In the genomic region with DNA sequence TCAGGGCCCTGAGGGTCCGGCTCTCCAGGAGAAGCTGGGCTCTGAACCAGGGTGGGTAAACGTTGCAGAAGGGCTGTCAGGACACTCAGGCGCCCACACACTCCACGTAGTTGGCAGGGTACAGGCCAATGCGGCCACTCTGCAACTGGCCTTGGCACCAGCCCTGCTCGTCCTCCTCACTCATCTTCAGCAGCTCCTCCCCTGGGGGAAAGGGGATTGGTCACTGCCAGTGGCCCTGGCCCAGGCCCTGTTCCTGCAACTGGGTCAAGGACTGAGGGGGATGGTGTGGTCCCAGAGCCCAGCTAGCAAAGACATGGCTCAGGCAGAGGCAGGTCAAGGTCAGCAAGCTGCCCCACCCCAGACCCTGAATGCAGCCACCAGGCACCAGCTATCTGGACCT, we compare ENCODE assay signal across 1 cellular context.
TF ChIP-seq lines count a peak whose summit lies in the region.

No MANE protein-coding gene starts in this region.

TF ChIP-seq in HepG2, 621 proteins besides CTCF, POLR2A, EP300 and RAD21 (continued from another document and continues in another):
- TF ChIP-seq, protein P1, sequence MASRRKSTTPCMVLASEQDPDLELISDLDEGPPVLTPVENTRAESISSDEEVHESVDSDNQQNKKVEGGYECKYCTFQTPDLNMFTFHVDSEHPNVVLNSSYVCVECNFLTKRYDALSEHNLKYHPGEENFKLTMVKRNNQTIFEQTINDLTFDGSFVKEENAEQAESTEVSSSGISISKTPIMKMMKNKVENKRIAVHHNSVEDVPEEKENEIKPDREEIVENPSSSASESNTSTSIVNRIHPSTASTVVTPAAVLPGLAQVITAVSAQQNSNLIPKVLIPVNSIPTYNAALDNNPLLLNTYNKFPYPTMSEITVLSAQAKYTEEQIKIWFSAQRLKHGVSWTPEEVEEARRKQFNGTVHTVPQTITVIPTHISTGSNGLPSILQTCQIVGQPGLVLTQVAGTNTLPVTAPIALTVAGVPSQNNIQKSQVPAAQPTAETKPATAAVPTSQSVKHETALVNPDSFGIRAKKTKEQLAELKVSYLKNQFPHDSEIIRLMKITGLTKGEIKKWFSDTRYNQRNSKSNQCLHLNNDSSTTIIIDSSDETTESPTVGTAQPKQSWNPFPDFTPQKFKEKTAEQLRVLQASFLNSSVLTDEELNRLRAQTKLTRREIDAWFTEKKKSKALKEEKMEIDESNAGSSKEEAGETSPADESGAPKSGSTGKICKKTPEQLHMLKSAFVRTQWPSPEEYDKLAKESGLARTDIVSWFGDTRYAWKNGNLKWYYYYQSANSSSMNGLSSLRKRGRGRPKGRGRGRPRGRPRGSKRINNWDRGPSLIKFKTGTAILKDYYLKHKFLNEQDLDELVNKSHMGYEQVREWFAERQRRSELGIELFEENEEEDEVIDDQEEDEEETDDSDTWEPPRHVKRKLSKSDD (CRISPR knock-in tag; IDR thresholded peaks at IDR 0.05; ENCODE audit: low read depth) = no peak
- TF ChIP-seq, protein P2, sequence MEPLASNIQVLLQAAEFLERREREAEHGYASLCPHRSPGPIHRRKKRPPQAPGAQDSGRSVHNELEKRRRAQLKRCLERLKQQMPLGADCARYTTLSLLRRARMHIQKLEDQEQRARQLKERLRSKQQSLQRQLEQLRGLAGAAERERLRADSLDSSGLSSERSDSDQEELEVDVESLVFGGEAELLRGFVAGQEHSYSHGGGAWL (CRISPR knock-in tag; IDR thresholded peaks at IDR 0.05) = no peak
- TF ChIP-seq ZKSCAN8 (CRISPR knock-in tag; IDR thresholded peaks at IDR 0.05; ENCODE audit: borderline replicate concordance) (no peak), ZBTB3 (CRISPR knock-in tag; IDR thresholded peaks at IDR 0.05; ENCODE audit: borderline replicate concordance, low read depth) (no peak), REL (CRISPR knock-in tag; conservative IDR thresholded peaks at IDR 0.05) (no peak), POLR2AphosphoS5 (IDR thresholded peaks at IDR 0.05; ENCODE audit: low read depth, low read length) (peak; percentile 29; the same call in 1 of the 2 replicates), ESRRA (CRISPR knock-in tag; IDR thresholded peaks at IDR 0.05; ENCODE audit: low read depth) (peak; percentile 66; the same call in 1 of the 2 replicates), MYC (CRISPR knock-in tag; IDR thresholded peaks at IDR 0.05; ENCODE audit: borderline replicate concordance) (peak; percentile 57; the same call in 1 of the 2 replicates), WIZ (CRISPR knock-in tag; IDR thresholded peaks at IDR 0.05) (no peak), ZNF776 (CRISPR knock-in tag; IDR thresholded peaks at IDR 0.05) (no peak), ZFX (CRISPR knock-in tag; IDR thresholded peaks at IDR 0.05; ENCODE audit: low read depth) (no peak), ZNF562 (CRISPR knock-in tag; IDR thresholded peaks at IDR 0.05; ENCODE audit: borderline replicate concordance) (no peak), PRPF4 (IDR thresholded peaks at IDR 0.05; ENCODE audit: low read depth, low read length, poor library complexity, severe bottlenecking) (no peak), HOXA5 (CRISPR knock-in tag; IDR thresholded peaks at IDR 0.05) (peak; percentile 26; the same call in 1 of the 2 replicates), ZNF891 (CRISPR knock-in tag; IDR thresholded peaks at IDR 0.05) (no peak), ZNF282 (IDR thresholded peaks at IDR 0.05; ENCODE audit: partially characterized antibody) (no peak), ZNF773 (CRISPR knock-in tag; IDR thresholded peaks at IDR 0.05; ENCODE audit: borderline replicate concordance) (no peak), ATM (IDR thresholded peaks at IDR 0.05; ENCODE audit: borderline replicate concordance) (no peak), SRF (IDR thresholded peaks at IDR 0.05; ENCODE audit: low read depth, low read length) (no peak), CENPX (CRISPR knock-in tag; IDR thresholded peaks at IDR 0.05) (no peak), ZFY (CRISPR knock-in tag; IDR thresholded peaks at IDR 0.05) (0 out of 2 replicates have a peak, but pooled peaks have one; percentile 23), ZNF850 (CRISPR knock-in tag; conservative IDR thresholded peaks at IDR 0.05) (no peak), MTF2 (CRISPR knock-in tag; IDR thresholded peaks at IDR 0.05; ENCODE audit: borderline replicate concordance) (no peak), CCAR2 (optimal IDR thresholded peaks at IDR 0.05; ENCODE audit: low read depth, low read length) (no peak), TBX2 (CRISPR knock-in tag; IDR thresholded peaks at IDR 0.05; ENCODE audit: borderline replicate concordance) (no peak; the same call in 1 of the 2 replicates), KLF6 (CRISPR knock-in tag; IDR thresholded peaks at IDR 0.05) (no peak), SIX4 (CRISPR knock-in tag; IDR thresholded peaks at IDR 0.05) (no peak), SRSF4 (IDR thresholded peaks at IDR 0.05; ENCODE audit: low read depth, low read length, poor library complexity, severe bottlenecking) (no peak), ZBTB42 (CRISPR knock-in tag; IDR thresholded peaks at IDR 0.05) (0 out of 2 replicates have a peak, but pooled peaks have one; percentile 21), ZNF296 (CRISPR knock-in tag; conservative IDR thresholded peaks at IDR 0.05) (no peak), ZNF792 (CRISPR knock-in tag; IDR thresholded peaks at IDR 0.05) (no peak; the same call in 1 of the 2 replicates)
- TF ChIP-seq, protein P3, sequence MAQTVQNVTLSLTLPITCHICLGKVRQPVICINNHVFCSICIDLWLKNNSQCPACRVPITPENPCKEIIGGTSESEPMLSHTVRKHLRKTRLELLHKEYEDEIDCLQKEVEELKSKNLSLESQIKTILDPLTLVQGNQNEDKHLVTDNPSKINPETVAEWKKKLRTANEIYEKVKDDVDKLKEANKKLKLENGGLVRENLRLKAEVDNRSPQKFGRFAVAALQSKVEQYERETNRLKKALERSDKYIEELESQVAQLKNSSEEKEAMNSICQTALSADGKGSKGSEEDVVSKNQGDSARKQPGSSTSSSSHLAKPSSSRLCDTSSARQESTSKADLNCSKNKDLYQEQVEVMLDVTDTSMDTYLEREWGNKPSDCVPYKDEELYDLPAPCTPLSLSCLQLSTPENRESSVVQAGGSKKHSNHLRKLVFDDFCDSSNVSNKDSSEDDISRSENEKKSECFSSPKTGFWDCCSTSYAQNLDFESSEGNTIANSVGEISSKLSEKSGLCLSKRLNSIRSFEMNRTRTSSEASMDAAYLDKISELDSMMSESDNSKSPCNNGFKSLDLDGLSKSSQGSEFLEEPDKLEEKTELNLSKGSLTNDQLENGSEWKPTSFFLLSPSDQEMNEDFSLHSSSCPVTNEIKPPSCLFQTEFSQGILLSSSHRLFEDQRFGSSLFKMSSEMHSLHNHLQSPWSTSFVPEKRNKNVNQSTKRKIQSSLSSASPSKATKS (CRISPR knock-in tag; IDR thresholded peaks at IDR 0.05) = no peak
- TF ChIP-seq, protein P4, sequence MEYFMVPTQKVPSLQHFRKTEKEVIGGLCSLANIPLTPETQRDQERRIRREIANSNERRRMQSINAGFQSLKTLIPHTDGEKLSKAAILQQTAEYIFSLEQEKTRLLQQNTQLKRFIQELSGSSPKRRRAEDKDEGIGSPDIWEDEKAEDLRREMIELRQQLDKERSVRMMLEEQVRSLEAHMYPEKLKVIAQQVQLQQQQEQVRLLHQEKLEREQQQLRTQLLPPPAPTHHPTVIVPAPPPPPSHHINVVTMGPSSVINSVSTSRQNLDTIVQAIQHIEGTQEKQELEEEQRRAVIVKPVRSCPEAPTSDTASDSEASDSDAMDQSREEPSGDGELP (IDR thresholded peaks at IDR 0.05; ENCODE audit: borderline replicate concordance, low read depth) = no peak
- TF ChIP-seq, protein P5, sequence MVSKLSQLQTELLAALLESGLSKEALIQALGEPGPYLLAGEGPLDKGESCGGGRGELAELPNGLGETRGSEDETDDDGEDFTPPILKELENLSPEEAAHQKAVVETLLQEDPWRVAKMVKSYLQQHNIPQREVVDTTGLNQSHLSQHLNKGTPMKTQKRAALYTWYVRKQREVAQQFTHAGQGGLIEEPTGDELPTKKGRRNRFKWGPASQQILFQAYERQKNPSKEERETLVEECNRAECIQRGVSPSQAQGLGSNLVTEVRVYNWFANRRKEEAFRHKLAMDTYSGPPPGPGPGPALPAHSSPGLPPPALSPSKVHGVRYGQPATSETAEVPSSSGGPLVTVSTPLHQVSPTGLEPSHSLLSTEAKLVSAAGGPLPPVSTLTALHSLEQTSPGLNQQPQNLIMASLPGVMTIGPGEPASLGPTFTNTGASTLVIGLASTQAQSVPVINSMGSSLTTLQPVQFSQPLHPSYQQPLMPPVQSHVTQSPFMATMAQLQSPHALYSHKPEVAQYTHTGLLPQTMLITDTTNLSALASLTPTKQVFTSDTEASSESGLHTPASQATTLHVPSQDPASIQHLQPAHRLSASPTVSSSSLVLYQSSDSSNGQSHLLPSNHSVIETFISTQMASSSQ (IDR thresholded peaks at IDR 0.05; ENCODE audit: low read depth) = no peak
- TF ChIP-seq, protein P5 (CRISPR knock-in tag; IDR thresholded peaks at IDR 0.05; ENCODE audit: borderline replicate concordance) = no peak; the same call in 1 of the 2 replicates
- TF ChIP-seq, protein P6, sequence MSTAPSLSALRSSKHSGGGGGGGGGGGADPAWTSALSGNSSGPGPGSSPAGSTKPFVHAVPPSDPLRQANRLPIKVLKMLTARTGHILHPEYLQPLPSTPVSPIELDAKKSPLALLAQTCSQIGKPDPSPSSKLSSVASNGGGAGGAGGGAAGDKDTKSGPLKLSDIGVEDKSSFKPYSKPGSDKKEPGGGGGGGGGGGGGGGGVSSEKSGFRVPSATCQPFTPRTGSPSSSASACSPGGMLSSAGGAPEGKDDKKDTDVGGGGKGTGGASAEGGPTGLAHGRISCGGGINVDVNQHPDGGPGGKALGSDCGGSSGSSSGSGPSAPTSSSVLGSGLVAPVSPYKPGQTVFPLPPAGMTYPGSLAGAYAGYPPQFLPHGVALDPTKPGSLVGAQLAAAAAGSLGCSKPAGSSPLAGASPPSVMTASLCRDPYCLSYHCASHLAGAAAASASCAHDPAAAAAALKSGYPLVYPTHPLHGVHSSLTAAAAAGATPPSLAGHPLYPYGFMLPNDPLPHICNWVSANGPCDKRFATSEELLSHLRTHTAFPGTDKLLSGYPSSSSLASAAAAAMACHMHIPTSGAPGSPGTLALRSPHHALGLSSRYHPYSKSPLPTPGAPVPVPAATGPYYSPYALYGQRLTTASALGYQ (CRISPR knock-in tag; IDR thresholded peaks at IDR 0.05) = peak; percentile 29; the same call in 1 of the 2 replicates
- TF ChIP-seq, protein P7, sequence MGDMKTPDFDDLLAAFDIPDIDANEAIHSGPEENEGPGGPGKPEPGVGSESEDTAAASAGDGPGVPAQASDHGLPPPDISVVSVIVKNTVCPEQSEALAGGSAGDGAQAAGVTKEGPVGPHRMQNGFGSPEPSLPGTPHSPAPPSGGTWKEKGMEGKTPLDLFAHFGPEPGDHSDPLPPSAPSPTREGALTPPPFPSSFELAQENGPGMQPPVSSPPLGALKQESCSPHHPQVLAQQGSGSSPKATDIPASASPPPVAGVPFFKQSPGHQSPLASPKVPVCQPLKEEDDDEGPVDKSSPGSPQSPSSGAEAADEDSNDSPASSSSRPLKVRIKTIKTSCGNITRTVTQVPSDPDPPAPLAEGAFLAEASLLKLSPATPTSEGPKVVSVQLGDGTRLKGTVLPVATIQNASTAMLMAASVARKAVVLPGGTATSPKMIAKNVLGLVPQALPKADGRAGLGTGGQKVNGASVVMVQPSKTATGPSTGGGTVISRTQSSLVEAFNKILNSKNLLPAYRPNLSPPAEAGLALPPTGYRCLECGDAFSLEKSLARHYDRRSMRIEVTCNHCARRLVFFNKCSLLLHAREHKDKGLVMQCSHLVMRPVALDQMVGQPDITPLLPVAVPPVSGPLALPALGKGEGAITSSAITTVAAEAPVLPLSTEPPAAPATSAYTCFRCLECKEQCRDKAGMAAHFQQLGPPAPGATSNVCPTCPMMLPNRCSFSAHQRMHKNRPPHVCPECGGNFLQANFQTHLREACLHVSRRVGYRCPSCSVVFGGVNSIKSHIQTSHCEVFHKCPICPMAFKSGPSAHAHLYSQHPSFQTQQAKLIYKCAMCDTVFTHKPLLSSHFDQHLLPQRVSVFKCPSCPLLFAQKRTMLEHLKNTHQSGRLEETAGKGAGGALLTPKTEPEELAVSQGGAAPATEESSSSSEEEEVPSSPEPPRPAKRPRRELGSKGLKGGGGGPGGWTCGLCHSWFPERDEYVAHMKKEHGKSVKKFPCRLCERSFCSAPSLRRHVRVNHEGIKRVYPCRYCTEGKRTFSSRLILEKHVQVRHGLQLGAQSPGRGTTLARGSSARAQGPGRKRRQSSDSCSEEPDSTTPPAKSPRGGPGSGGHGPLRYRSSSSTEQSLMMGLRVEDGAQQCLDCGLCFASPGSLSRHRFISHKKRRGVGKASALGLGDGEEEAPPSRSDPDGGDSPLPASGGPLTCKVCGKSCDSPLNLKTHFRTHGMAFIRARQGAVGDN (CRISPR knock-in tag; IDR thresholded peaks at IDR 0.05) = peak; percentile 75
- TF ChIP-seq, protein P8, sequence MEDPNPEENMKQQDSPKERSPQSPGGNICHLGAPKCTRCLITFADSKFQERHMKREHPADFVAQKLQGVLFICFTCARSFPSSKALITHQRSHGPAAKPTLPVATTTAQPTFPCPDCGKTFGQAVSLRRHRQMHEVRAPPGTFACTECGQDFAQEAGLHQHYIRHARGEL (CRISPR knock-in tag; IDR thresholded peaks at IDR 0.05) = no peak
- TF ChIP-seq, protein P9, sequence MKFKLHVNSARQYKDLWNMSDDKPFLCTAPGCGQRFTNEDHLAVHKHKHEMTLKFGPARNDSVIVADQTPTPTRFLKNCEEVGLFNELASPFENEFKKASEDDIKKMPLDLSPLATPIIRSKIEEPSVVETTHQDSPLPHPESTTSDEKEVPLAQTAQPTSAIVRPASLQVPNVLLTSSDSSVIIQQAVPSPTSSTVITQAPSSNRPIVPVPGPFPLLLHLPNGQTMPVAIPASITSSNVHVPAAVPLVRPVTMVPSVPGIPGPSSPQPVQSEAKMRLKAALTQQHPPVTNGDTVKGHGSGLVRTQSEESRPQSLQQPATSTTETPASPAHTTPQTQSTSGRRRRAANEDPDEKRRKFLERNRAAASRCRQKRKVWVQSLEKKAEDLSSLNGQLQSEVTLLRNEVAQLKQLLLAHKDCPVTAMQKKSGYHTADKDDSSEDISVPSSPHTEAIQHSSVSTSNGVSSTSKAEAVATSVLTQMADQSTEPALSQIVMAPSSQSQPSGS (CRISPR knock-in tag; IDR thresholded peaks at IDR 0.05) = no peak
- TF ChIP-seq, protein P10, sequence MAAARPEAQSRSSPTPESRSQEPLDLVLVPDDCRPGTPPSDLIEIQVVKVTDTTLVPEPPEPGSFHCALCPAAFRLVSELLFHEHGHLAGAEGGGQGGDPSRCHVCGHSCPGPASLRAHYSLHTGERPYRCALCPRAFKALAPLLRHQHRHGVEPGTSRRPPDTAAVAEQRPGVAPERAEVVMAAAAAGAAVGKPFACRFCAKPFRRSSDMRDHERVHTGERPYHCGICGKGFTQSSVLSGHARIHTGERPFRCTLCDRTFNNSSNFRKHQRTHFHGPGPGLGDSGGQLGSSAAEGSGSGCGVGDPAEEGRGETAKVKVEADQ (CRISPR knock-in tag; IDR thresholded peaks at IDR 0.05; ENCODE audit: borderline replicate concordance) = no peak
